In genomic region chrX:131821945-131822622, GRCh38 we compare ENCODE assay signal across 8 cellular contexts.
DNase-seq lines count a peak whose midpoint lies in the region; ATAC-seq, FAIRE-seq and TF ChIP-seq lines count a peak whose summit lies in the region.

No MANE protein-coding gene starts in this region.

- no peaks in the 10 kb centered on the region for H4K20me1 ChIP-seq in astrocyte (ENCODE audit: insufficient read depth, low read length)
- no peaks in the 10 kb centered on the region for H4K20me1 ChIP-seq in GM23248 (ENCODE audit: insufficient read depth)

- DNase-seq in GM18507 (ENCODE audit: extremely low spot score, insufficient read length, low read depth) (no peak), astrocyte (ENCODE audit: low read depth) (peak; percentile 59), naive B cell (peak; percentile 83), NCI-H524 treated with DMSO at 0.1 percent for 48 hours (lab: John Stamatoyannopoulos, UW) (no peak), GM23248 (no peak), BE2C (no peak), Ammon's horn (ENCODE audit: low spot score) (no peak)

- H3K4me1 Mint-ChIP-seq in astrocyte (ENCODE audit: low read depth, unreplicated experiment) (peaks cover 11% of the 10 kb centered on the region), naive B cell (peaks cover 1 to 30% (median 18%) of the 10 kb centered on the region in 3 donors)

- H3K36me3 ChIP-seq in astrocyte (ENCODE audit: insufficient read depth, low read length) (no peaks in the 10 kb centered on the region), GM23248 (ENCODE audit: low read depth) (no peaks in the 10 kb centered on the region), BE2C (peaks cover 21% of the 10 kb centered on the region)

- ATAC-seq in HG03097 (IDR thresholded peaks at IDR 0.05; ENCODE audit: low FRiP score, unreplicated experiment) (peak; percentile 70), naive B cell (ENCODE audit: low read depth in 2 of 2) (peak in 1 of 2 donors; percentile 79)

- H3K79me2 ChIP-seq in astrocyte (ENCODE audit: insufficient read depth, low read length) (no peaks in the 10 kb centered on the region), GM23248 (ENCODE audit: insufficient read depth) (no peaks in the 10 kb centered on the region)

- no peaks in the 10 kb centered on the region for H3K9me2 ChIP-seq in GM23248 (ENCODE audit: insufficient read depth)

- H3K4me2 ChIP-seq in astrocyte (ENCODE audit: low read length) (no peak overlapping the region), GM23248 (ENCODE audit: unreplicated experiment) (no peak overlapping the region)

- H3K9ac ChIP-seq in astrocyte (ENCODE audit: low read length) = no peak overlapping the region
- H3K9ac ChIP-seq in GM23248 = no peak overlapping the region

- H3K27me3 Mint-ChIP-seq in astrocyte (ENCODE audit: low read depth, unreplicated experiment) (no peaks in the 10 kb centered on the region), naive B cell (no peaks in the 10 kb centered on the region)

- H3K4me3 ChIP-seq in astrocyte (ENCODE audit: insufficient read depth, low read depth, low read length) (no peak overlapping the region), GM23248 (no peak overlapping the region), BE2C (ENCODE audit: low read depth, low read length) (no peak overlapping the region)

- TF ChIP-seq CTCF in astrocyte (IDR thresholded peaks at IDR 0.05; ENCODE audit: insufficient read depth, low read depth, low read length) = no peak
- no peak for TF ChIP-seq CTCF in BE2C (IDR thresholded peaks at IDR 0.05; ENCODE audit: low read depth, low read length)

- no peak overlapping the region for H2AFZ ChIP-seq in astrocyte (ENCODE audit: low read depth, low read length)
- H2AFZ ChIP-seq in GM23248 = no peak overlapping the region

- in situ Hi-C loops in GM23248 (cut with MboI) = no loop called here

- H3K9me3 ChIP-seq in astrocyte (ENCODE audit: insufficient read depth, low read depth, low read length) (no peaks in the 10 kb centered on the region), GM23248 (ENCODE audit: low read depth) (no peaks in the 10 kb centered on the region), BE2C (no peaks in the 10 kb centered on the region)

- H3K27ac Mint-ChIP-seq in astrocyte (ENCODE audit: unreplicated experiment) = no peak overlapping the region
- H3K27ac Mint-ChIP-seq in naive B cell = peak overlapping the region in 5 of 6 donors; percentile 94 to 99 (median 97)

- H3K4me3 Mint-ChIP-seq in astrocyte (ENCODE audit: unreplicated experiment) (no peak overlapping the region), naive B cell (peak overlapping the region in 6 of 8 donors; percentile 78 to 97 (median 96))

- H3K9me3 Mint-ChIP-seq in astrocyte (ENCODE audit: unreplicated experiment) = no peaks in the 10 kb centered on the region
- H3K9me3 Mint-ChIP-seq in naive B cell = no peaks in the 10 kb centered on the region

- H3K27me3 ChIP-seq in astrocyte (ENCODE audit: insufficient read depth, low read length) (no peaks in the 10 kb centered on the region), GM23248 (replicated peaks; ENCODE audit: insufficient read depth) (no peaks in the 10 kb centered on the region), BE2C (no peaks in the 10 kb centered on the region)

- 78 to 82% methylated on average over 21 to 22 of the region's 22 CpGs for WGBS in GM23248 (ENCODE audit: low coverage in 1 of 2, low lambda C conversion rate in 2 of 2, missing lambda C conversion rate in 2 of 2), 2 experiments

- H3K4me1 ChIP-seq in astrocyte (ENCODE audit: insufficient read depth, low read length) (no peaks in the 10 kb centered on the region), GM23248 (ENCODE audit: insufficient read depth) (no peaks in the 10 kb centered on the region), BE2C (no peaks in the 10 kb centered on the region)

- peak; percentile 61 for FAIRE-seq in GM18507 (lab: Jason Lieb, UNC)
- peak; percentile 99 for FAIRE-seq in astrocyte (lab: Jason Lieb, UNC)

- H3F3A ChIP-seq in GM23248 (ENCODE audit: insufficient read depth) = no peaks in the 10 kb centered on the region

- H3K36me3 Mint-ChIP-seq in astrocyte (ENCODE audit: low read depth, unreplicated experiment) (peaks cover 6% of the 10 kb centered on the region), naive B cell (no peaks in the 10 kb centered on the region)

- H3K27ac ChIP-seq in astrocyte (ENCODE audit: low read depth, low read length) (no peak overlapping the region), GM23248 (no peak overlapping the region)

Comparison
In these comparisons a context has a peak if more than half of its experiments do, and no peak if none do; other contexts are left out.
1. DNase-seq: peak in astrocyte (single experiment) and naive B cell (single experiment); none in GM18507 (single experiment), NCI-H524 treated with DMSO at 0.1 percent for 48 hours (single experiment), GM23248 (single experiment), BE2C (single experiment) and Ammon's horn (single experiment).